Comparison of ENCODE assay signal across 10 cellular contexts in genomic region chr12:3751151-3752095, GRCh38. TPM values are rescaled to one million over a fixed set of nuclear protein-coding genes. Genes with fewer than 3 reads are reported as not detected.
DNase-seq lines count a peak whose midpoint lies in the region; ATAC-seq lines count a peak whose summit lies in the region.
"Had no signal": no experiment of that assay in that cellular context is flagged by ENCODE, and none has a peak within 500 bp of the region (broad histone marks: within the 10 kb centered on the region; RNA-seq: fewer than 3 reads in every experiment).

No MANE protein-coding gene starts in this region.

- no peak for ATAC-seq in HG03159 (IDR thresholded peaks at IDR 0.05; ENCODE audit: unreplicated experiment)

- H3K36me3 Mint-ChIP-seq in activated T-helper 1 cell treated with anti-CD3 and anti-CD28 coated beads, Interleukin-12 subunit alpha, Interleukin-12 subunit beta, Interleukin-2, Interleukin-4 antibody, amounts not matched to agents 30 ng/mL and 10 ng/mL and 1 ng/mL, durations not matched to agents 14 hours and 24 hours and 36 hours (ENCODE audit: low read depth): peaks cover 30% of the 10 kb centered on the region

- peaks cover 16% of the 10 kb centered on the region for H3K4me1 ChIP-seq in mesenchymal stem cell (ENCODE audit: control insufficient read depth, insufficient read depth, low read depth, low read length)

- peak overlapping the region; percentile 98 for H3K27ac Mint-ChIP-seq in activated T-helper 1 cell treated with anti-CD3 and anti-CD28 coated beads, Interleukin-12 subunit alpha, Interleukin-12 subunit beta, Interleukin-2, Interleukin-4 antibody, amounts not matched to agents 30 ng/mL and 10 ng/mL and 1 ng/mL, durations not matched to agents 14 hours and 24 hours and 36 hours
- H3K27ac Mint-ChIP-seq: progenitor cell of endocrine pancreas had no signal

- intact Hi-C loops in activated T-helper 1 cell treated with anti-CD3 and anti-CD28 coated beads, Interleukin-12 subunit alpha, Interleukin-12 subunit beta, Interleukin-2, Interleukin-4 antibody, amounts not matched to agents 30 ng/mL and 10 ng/mL and 1 ng/mL, durations not matched to agents 14 hours and 24 hours and 36 hours (cut with micrococcal nuclease): loop anchor here (1.0 to 10.0 kb wide), 8 partner anchors 7 to 1073 kb away; partner anchors contain the start of genes CCND2 and PARP11

- H2AFZ ChIP-seq in mesenchymal stem cell (ENCODE audit: low read depth, low read length): no peak overlapping the region

- no peak overlapping the region for H2BK15ac ChIP-seq in mesenchymal stem cell (ENCODE audit: low read depth, poor library complexity, severe bottlenecking)

- DNase-seq in stimulated activated CD4-positive, alpha-beta T cell treated with anti-CD3 and anti-CD28 coated beads, Interleukin-15, amount 100 ng/mL, for 24 hours: peak; percentile 33
- DNase-seq in stimulated activated CD4-positive, alpha-beta T cell treated with anti-CD3 and anti-CD28 coated beads, Interleukin-12 subunit alpha, Interleukin-12 subunit beta, amount 100 ng/mL, for 4 hours: no peak
- DNase-seq in activated T-helper 1 cell treated with anti-CD3 and anti-CD28 coated beads, Interleukin-12 subunit alpha, Interleukin-12 subunit beta, Interleukin-2, Interleukin-4 antibody, amounts not matched to agents 30 ng/mL and 10 ng/mL and 1 ng/mL, durations not matched to agents 14 hours and 24 hours and 36 hours (ENCODE audit: low spot score): no peak
- DNase-seq in mesenchymal stem cell (no peak), ureter (ENCODE audit: low spot score) (peak; percentile 37), cortex of kidney (lab: John Stamatoyannopoulos, UW) (no peak)
- DNase-seq in stimulated activated CD8-positive, alpha-beta memory T cell treated with anti-CD3 and anti-CD28 coated beads, Interleukin-4, amount 100 ng/mL, for 48 hours: no peak

- no peak overlapping the region for H3K18ac ChIP-seq in mesenchymal stem cell (ENCODE audit: low read depth in 1 of 2, low read length in 2 of 2)

- WGBS in mesenchymal stem cell: 92% methylated on average over 15 of the region's 15 CpGs

- H2BK12ac ChIP-seq in mesenchymal stem cell (ENCODE audit: low read length in 2 of 2): no peak overlapping the region

- H3K27me3 ChIP-seq in mesenchymal stem cell (ENCODE audit: control insufficient read depth in 1 of 2, insufficient read depth in 1 of 2, low read length in 2 of 2): no peaks in the 10 kb centered on the region

- H3K4me3 ChIP-seq in mesenchymal stem cell (ENCODE audit: insufficient read depth in 1 of 2, low read depth in 1 of 2, low read length in 2 of 2): peak overlapping the region in 1 of 2 experiments; percentile 82
- H3K4me3 ChIP-seq: cardiac muscle cell had no signal

- no peaks in the 10 kb centered on the region for H3K27me3 Mint-ChIP-seq in activated T-helper 1 cell treated with anti-CD3 and anti-CD28 coated beads, Interleukin-12 subunit alpha, Interleukin-12 subunit beta, Interleukin-2, Interleukin-4 antibody, amounts not matched to agents 30 ng/mL and 10 ng/mL and 1 ng/mL, durations not matched to agents 14 hours and 24 hours and 36 hours (ENCODE audit: insufficient read depth)

- H3K4me2 ChIP-seq in mesenchymal stem cell (ENCODE audit: low read length, poor library complexity, severe bottlenecking): no peak overlapping the region

- peaks cover 4% of the 10 kb centered on the region for H3K9me3 Mint-ChIP-seq in activated T-helper 1 cell treated with anti-CD3 and anti-CD28 coated beads, Interleukin-12 subunit alpha, Interleukin-12 subunit beta, Interleukin-2, Interleukin-4 antibody, amounts not matched to agents 30 ng/mL and 10 ng/mL and 1 ng/mL, durations not matched to agents 14 hours and 24 hours and 36 hours

- H2BK5ac ChIP-seq in mesenchymal stem cell (ENCODE audit: low read depth, low read length, poor library complexity, severe bottlenecking): no peak overlapping the region

- peaks cover 70% of the 10 kb centered on the region for H3K4me1 Mint-ChIP-seq in activated T-helper 1 cell treated with anti-CD3 and anti-CD28 coated beads, Interleukin-12 subunit alpha, Interleukin-12 subunit beta, Interleukin-2, Interleukin-4 antibody, amounts not matched to agents 30 ng/mL and 10 ng/mL and 1 ng/mL, durations not matched to agents 14 hours and 24 hours and 36 hours (ENCODE audit: low read depth)

- peaks cover 7% of the 10 kb centered on the region for H3K79me1 ChIP-seq in mesenchymal stem cell (replicated peaks; ENCODE audit: low read length, poor library complexity, severe bottlenecking)

- no peak overlapping the region for H4K8ac ChIP-seq in mesenchymal stem cell (ENCODE audit: low read length)

- H3K9me3 ChIP-seq in mesenchymal stem cell (ENCODE audit: control insufficient read depth, low read length): no peaks in the 10 kb centered on the region

- no peak overlapping the region for H3K27ac ChIP-seq in mesenchymal stem cell (ENCODE audit: low read length, poor library complexity, severe bottlenecking)
- H3K27ac ChIP-seq: cardiac muscle cell had no signal

- no peak overlapping the region for H3K14ac ChIP-seq in mesenchymal stem cell (ENCODE audit: low read length in 2 of 2)

- no peak overlapping the region for H3K23ac ChIP-seq in mesenchymal stem cell (ENCODE audit: low read length in 2 of 2)

- H3K36me3 ChIP-seq in mesenchymal stem cell (ENCODE audit: control insufficient read depth in 1 of 2, insufficient read depth in 2 of 2, low read depth in 1 of 2, low read length in 2 of 2): peaks cover 0 to 5% of the 10 kb centered on the region in 2 experiments
- H3K36me3 ChIP-seq: cardiac muscle cell had no signal

- no peak overlapping the region for H2BK120ac ChIP-seq in mesenchymal stem cell (ENCODE audit: low read depth, low read length)

- H4K91ac ChIP-seq in mesenchymal stem cell (ENCODE audit: low read length): no peak overlapping the region

- peak overlapping the region; percentile 94 for H3K4me3 Mint-ChIP-seq in activated T-helper 1 cell treated with anti-CD3 and anti-CD28 coated beads, Interleukin-12 subunit alpha, Interleukin-12 subunit beta, Interleukin-2, Interleukin-4 antibody, amounts not matched to agents 30 ng/mL and 10 ng/mL and 1 ng/mL, durations not matched to agents 14 hours and 24 hours and 36 hours

- peak overlapping the region; percentile 88 for H3K9ac ChIP-seq in mesenchymal stem cell (ENCODE audit: low read length)

- no peak overlapping the region for H2AK5ac ChIP-seq in mesenchymal stem cell (ENCODE audit: low read length, severe bottlenecking)

- no peak overlapping the region for H3K4ac ChIP-seq in mesenchymal stem cell (ENCODE audit: low read depth in 1 of 2, low read length in 2 of 2)

RNA-seq across cellular contexts. Expression of gene CRACR2A, which starts 1.5 kb away (rescaled TPM):
- total RNA-seq in activated T-helper 1 cell treated with anti-CD3 and anti-CD28 coated beads, Interleukin-12 subunit alpha, Interleukin-12 subunit beta, Interleukin-2, Interleukin-4 antibody, amounts not matched to agents 30 ng/mL and 10 ng/mL and 1 ng/mL, durations not matched to agents 14 hours and 24 hours and 36 hours: 28.0 and 30.0 TPM in 2 replicates
- polyA plus RNA-seq in mesenchymal stem cell (2013, experiment 1 of 2): 0.40 TPM
- polyA plus RNA-seq in mesenchymal stem cell (2013, experiment 2 of 2): 0.40 TPM
- total RNA-seq in ureter: 27.3 TPM
- polyA plus RNA-seq: cardiac muscle cell had no signal

Comparison
In these comparisons a context has a peak if more than half of its experiments do, and no peak if none do; other contexts are left out.
1. DNase-seq: peak in stimulated activated CD4-positive, alpha-beta T cell treated with anti-CD3 and anti-CD28 coated beads, Interleukin-15, amount 100 ng/mL, for 24 hours (single experiment) and ureter (single experiment); none in stimulated activated CD4-positive, alpha-beta T cell treated with anti-CD3 and anti-CD28 coated beads, Interleukin-12 subunit alpha, Interleukin-12 subunit beta, amount 100 ng/mL, for 4 hours (single experiment), activated T-helper 1 cell treated with anti-CD3 and anti-CD28 coated beads, Interleukin-12 subunit alpha, Interleukin-12 subunit beta, Interleukin-2, Interleukin-4 antibody, amounts not matched to agents 30 ng/mL and 10 ng/mL and 1 ng/mL, durations not matched to agents 14 hours and 24 hours and 36 hours (single experiment), mesenchymal stem cell (single experiment), cortex of kidney (single experiment) and stimulated activated CD8-positive, alpha-beta memory T cell treated with anti-CD3 and anti-CD28 coated beads, Interleukin-4, amount 100 ng/mL, for 48 hours (single experiment).